20 cellular contexts compared by ENCODE assay signal in the genomic region with DNA sequence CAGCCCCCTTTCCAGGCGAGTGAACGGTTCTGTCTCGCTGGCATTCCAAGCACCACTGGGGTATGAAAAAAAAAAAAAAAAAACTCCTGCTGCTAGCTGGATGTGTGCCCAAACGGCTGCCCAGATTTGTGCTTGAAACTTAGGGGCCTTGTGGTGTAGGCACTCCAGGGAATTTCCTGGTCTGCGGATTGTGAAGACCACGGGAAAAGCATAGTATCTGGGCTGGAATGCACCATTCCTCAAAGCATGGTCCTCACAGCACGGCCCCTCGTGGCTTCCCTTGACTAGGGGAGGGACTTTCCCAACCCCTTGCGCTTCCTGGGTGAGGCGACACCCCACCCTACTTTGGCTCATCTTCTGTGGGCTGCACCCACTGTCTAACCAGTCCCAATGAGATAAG.
DNase-seq lines count a peak whose midpoint lies in the region; TF ChIP-seq lines count a peak whose summit lies in the region.
"Had no signal": no experiment of that assay in that cellular context is flagged by ENCODE, and none has a peak within 500 bp of the region (broad histone marks: within the 10 kb centered on the region; RNA-seq: fewer than 3 reads in every experiment).

No MANE protein-coding gene starts in this region.

- H3K36me3 Mint-ChIP-seq in neural progenitor cell (no peaks in the 10 kb centered on the region), progenitor cell of endocrine pancreas (ENCODE audit: insufficient read depth) (no peaks in the 10 kb centered on the region)
- H3K36me3 Mint-ChIP-seq: CD14-positive monocyte, IgD-negative memory B cell, T-cell had no signal

- H3K79me2 ChIP-seq in neural progenitor cell (ENCODE audit: low read depth), result no peaks in the 10 kb centered on the region

- H3K36me3 ChIP-seq in neural progenitor cell (no peaks in the 10 kb centered on the region), transverse colon (no peaks in the 10 kb centered on the region)
- H3K36me3 ChIP-seq: MG63 had no signal

- H3K9me3 ChIP-seq in neural progenitor cell (ENCODE audit: low read depth) (no peaks in the 10 kb centered on the region), transverse colon (no peaks in the 10 kb centered on the region)
- H3K9me3 ChIP-seq: MG63 had no signal

- H3K4me1 Mint-ChIP-seq in neural progenitor cell, result no peaks in the 10 kb centered on the region
- peaks cover 8% of the 10 kb centered on the region for H3K4me1 Mint-ChIP-seq in progenitor cell of endocrine pancreas (ENCODE audit: low read depth)
- H3K4me1 Mint-ChIP-seq: CD14-positive monocyte, IgD-negative memory B cell, T-cell had no signal

- H3K27me3 ChIP-seq in neural progenitor cell (no peaks in the 10 kb centered on the region), transverse colon (no peaks in the 10 kb centered on the region)
- H3K27me3 ChIP-seq: MG63 had no signal

- no peak overlapping the region for H3K9ac ChIP-seq in neural progenitor cell

- TF ChIP-seq CTCF in neural progenitor cell (IDR thresholded peaks at IDR 0.05), result no peak
- TF ChIP-seq CTCF in transverse colon (IDR thresholded peaks at IDR 0.05), result no peak
- no peak for TF ChIP-seq CTCF in progenitor cell of endocrine pancreas (IDR thresholded peaks at IDR 0.05; ENCODE audit: unreplicated experiment)

- H2AFZ ChIP-seq in neural progenitor cell (replicated peaks), result peak overlapping the region; percentile 10

- H3F3A ChIP-seq in neural progenitor cell (ENCODE audit: low read depth), result no peaks in the 10 kb centered on the region

- H4K20me1 ChIP-seq in neural progenitor cell (ENCODE audit: low read depth), result no peaks in the 10 kb centered on the region

- H3K4me3 Mint-ChIP-seq in neural progenitor cell (no peak overlapping the region), progenitor cell of endocrine pancreas (ENCODE audit: low read depth) (no peak overlapping the region)
- H3K4me3 Mint-ChIP-seq: CD14-positive monocyte, IgD-negative memory B cell, T-cell had no signal

- in situ Hi-C loops in transverse colon (cut with MboI; ENCODE audit: low pct_ligation_motif_present in 1 of 4, low pct_unique_long_range_greater_than_20kb in 1 of 4, low sequenced_read_pairs in 3 of 4), result loop anchor here in 3 of 4 donors (25.0 kb wide), 4 partner anchors 234 to 991 kb away; no protein-coding TSS in a partner anchor

- no peak overlapping the region for H3K4me3 ChIP-seq in neural progenitor cell
- H3K4me3 ChIP-seq in transverse colon, result no peak overlapping the region
- H3K4me3 ChIP-seq: MG63 had no signal

- TF ChIP-seq POLR2A in transverse colon (IDR thresholded peaks at IDR 0.05), result no peak

- H3K9me3 Mint-ChIP-seq in neural progenitor cell, result no peaks in the 10 kb centered on the region
- peaks cover 4% of the 10 kb centered on the region for H3K9me3 Mint-ChIP-seq in progenitor cell of endocrine pancreas (ENCODE audit: low read depth)

- intact Hi-C loops in transverse colon (cut with DNase I; ENCODE audit: low total_unique reads), result no loop called here

- H3K27ac Mint-ChIP-seq in neural progenitor cell (no peak overlapping the region), progenitor cell of endocrine pancreas (no peak overlapping the region)
- H3K27ac Mint-ChIP-seq: CD14-positive monocyte, IgD-negative memory B cell, T-cell had no signal

- H3K27ac ChIP-seq in neural progenitor cell (no peak overlapping the region), transverse colon (no peak overlapping the region)

- peak; percentile 69 for DNase-seq in HT1080 (ENCODE audit: low read depth)
- peak; percentile 31 for DNase-seq in astrocyte of the hippocampus (ENCODE audit: low read depth, low spot score)
- no peak for DNase-seq in neural progenitor cell (ENCODE audit: low spot score)
- DNase-seq in activated CD4-positive, alpha-beta T cell treated with anti-CD3 and anti-CD28 coated beads for 4 hours, result no peak
- no peak for DNase-seq in transverse colon
- DNase-seq in progenitor cell of endocrine pancreas (ENCODE audit: low spot score, unreplicated experiment), result no peak
- no peak for DNase-seq in NCI-H146 (lab: John Stamatoyannopoulos, UW)
- DNase-seq: DMS79, GOT3, Kasumi-1, MG63, NCI-H1048, NCI-H1436 treated with DMSO at 0.1 percent for 48 hours, NCI-H2081, NCI-H510A, NCI-H748 treated with DMSO at 0.1 percent for 48 hours, SHP77 treated with DMSO at 0.1 percent for 48 hours, T-cell had no signal

- no peak overlapping the region for H3K4me2 ChIP-seq in neural progenitor cell

- no peaks in the 10 kb centered on the region for H3K4me1 ChIP-seq in neural progenitor cell
- H3K4me1 ChIP-seq in transverse colon, result no peaks in the 10 kb centered on the region

- TF ChIP-seq EP300 in transverse colon (IDR thresholded peaks at IDR 0.05; ENCODE audit: low read depth), result no peak

- WGBS in transverse colon (ENCODE audit: low coverage in 1 of 2), 2 donors, result 74 to 77% methylated on average over 6 to 9 of the region's 10 CpGs

- peaks cover 2% of the 10 kb centered on the region for H3K27me3 Mint-ChIP-seq in neural progenitor cell (ENCODE audit: insufficient read depth, low read depth)
- H3K27me3 Mint-ChIP-seq in progenitor cell of endocrine pancreas, result no peaks in the 10 kb centered on the region
- H3K27me3 Mint-ChIP-seq: T-cell had no signal

Comparison
In these comparisons a context has a peak if more than half of its experiments do, and no peak if none do; other contexts are left out.
1. DNase-seq: peak in HT1080 (single experiment) and astrocyte of the hippocampus (single experiment); none in neural progenitor cell (single experiment), activated CD4-positive, alpha-beta T cell treated with anti-CD3 and anti-CD28 coated beads for 4 hours (0 of 2), transverse colon (single experiment), progenitor cell of endocrine pancreas (single experiment) and NCI-H146 (single experiment).